In the genomic region with DNA sequence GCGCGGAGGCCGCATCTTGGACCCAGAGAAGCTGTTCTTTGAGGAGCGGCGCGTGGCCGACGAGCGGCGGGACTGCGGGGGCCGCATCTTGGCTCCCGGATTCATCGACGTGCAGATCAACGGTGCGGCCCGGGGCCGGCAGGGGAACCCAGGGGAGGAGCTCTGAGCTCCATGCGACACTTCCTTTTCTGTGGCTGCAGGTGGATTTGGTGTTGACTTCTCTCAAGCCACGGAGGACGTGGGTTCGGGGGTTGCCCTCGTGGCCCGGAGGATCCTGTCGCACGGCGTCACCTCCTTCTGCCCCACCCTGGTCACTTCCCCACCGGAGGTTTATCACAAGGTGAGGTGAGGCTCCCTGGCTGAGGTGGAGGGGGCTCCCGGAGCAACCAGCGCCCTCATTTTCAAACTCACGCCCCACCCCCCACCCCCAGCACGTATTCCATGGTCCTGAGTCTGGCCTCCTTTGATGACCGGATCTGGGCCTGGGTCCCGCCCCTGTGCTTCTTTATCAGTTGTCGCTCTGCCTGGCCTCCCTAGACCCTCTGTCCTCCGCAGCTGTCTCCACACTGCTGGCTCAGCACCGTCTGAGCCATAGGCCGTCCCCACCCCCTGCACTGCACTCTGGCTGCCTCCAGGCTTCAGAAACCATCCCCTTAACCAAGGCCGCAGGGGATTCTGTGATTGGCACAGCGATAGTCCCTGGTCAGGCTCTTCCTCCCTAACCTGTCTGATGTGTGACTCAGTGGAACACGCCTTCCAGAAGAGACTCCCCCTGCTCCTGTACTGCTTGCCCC, we compare ENCODE assay signal across 8 cellular contexts. TPM values are rescaled to one million over a fixed set of nuclear protein-coding genes. Genes with fewer than 3 reads are reported as not detected.
DNase-seq lines count a peak whose midpoint lies in the region; ATAC-seq, FAIRE-seq and TF ChIP-seq lines count a peak whose summit lies in the region.

No MANE protein-coding gene starts in this region.

- CTCF ChIA-PET in HepG2 (lab: Yijun Ruan, JAX; ENCODE audit: low intra/inter-chr PET ratio, low total read pairs) = no interaction called here

- peak overlapping the region; percentile 82 for H3K4me3 Mint-ChIP-seq in stimulated activated naive CD8-positive, alpha-beta T cell treated with anti-CD3 and anti-CD28 coated beads, Interleukin-15, Interleukin-2, amounts not matched to agents 100 ng/mL and 50 ng/mL, for 24 hours

- H3K27me3 ChIP-seq in HAP-1 (ENCODE audit: low read depth) (no peaks in the 10 kb centered on the region), HepG2 (ENCODE audit: control insufficient read depth in 1 of 2, insufficient read depth in 2 of 2, low read length in 2 of 2) (no peaks in the 10 kb centered on the region)

- no peak for TF ChIP-seq EP300 in HepG2 (IDR thresholded peaks at IDR 0.05; ENCODE audit: low read depth in 2 of 2, low read length in 2 of 2)
- TF ChIP-seq EP300 in HepG2 (CRISPR knock-in tag; IDR thresholded peaks at IDR 0.05; ENCODE audit: borderline replicate concordance) = no peak

- H3K4me2 ChIP-seq in HepG2 (ENCODE audit: low read depth, low read length) = peak overlapping the region; percentile 94

- WGBS in HepG2 (ENCODE audit: low lambda C conversion rate) = 5% methylated on average over 12 of the region's 42 CpGs

- TF ChIP-seq RAD21 in HepG2 (CRISPR knock-in tag; IDR thresholded peaks at IDR 0.05) = no peak

- H3K79me2 ChIP-seq in HepG2 (ENCODE audit: insufficient read depth, low read length) = peaks cover 60% of the 10 kb centered on the region

- ATAC-seq in HepG2 (peak; percentile 73), HG03571 (IDR thresholded peaks at IDR 0.05; ENCODE audit: unreplicated experiment) (no peak)

- POLR2A ChIA-PET in HepG2 (lab: Yijun Ruan, JAX) = interaction anchor here (1.1 to 2.2 kb wide), 6 partner anchors 10 to 82 kb away, joined by 3 to 14 read pairs (median 7); a partner anchor contains a TSS

- intact Hi-C loops in HepG2 (cut with micrococcal nuclease; ENCODE audit: unreplicated experiment) = no loop called here

- BruUV-seq in HepG2 (replicated peaks; lab: Mats Ljungman, UMichigan) = no TSS peak

- peak overlapping the region; percentile 87 for H3K27ac Mint-ChIP-seq in stimulated activated naive CD8-positive, alpha-beta T cell treated with anti-CD3 and anti-CD28 coated beads, Interleukin-15, Interleukin-2, amounts not matched to agents 100 ng/mL and 50 ng/mL, for 24 hours

- peak; percentile 58 for FAIRE-seq in HepG2 (lab: Jason Lieb, UNC)

- H3K27me3 Mint-ChIP-seq in stimulated activated naive CD8-positive, alpha-beta T cell treated with anti-CD3 and anti-CD28 coated beads, Interleukin-15, Interleukin-2, amounts not matched to agents 100 ng/mL and 50 ng/mL, for 24 hours = no peaks in the 10 kb centered on the region

- no peak overlapping the region for H2AFZ ChIP-seq in HepG2 (ENCODE audit: low read length)

- H3K36me3 ChIP-seq in HAP-1 (replicated peaks) (peaks cover 34% of the 10 kb centered on the region), HepG2 (replicated peaks in 1 of 2; ENCODE audit: control insufficient read depth in 1 of 2, insufficient read depth in 2 of 2, low read length in 2 of 2) (peaks cover 6 to 24% of the 10 kb centered on the region in 2 experiments; a peak in 4 of 5 replicates)

- H3K4me1 ChIP-seq in HAP-1 = no peaks in the 10 kb centered on the region; the same call in 1 of the 2 replicates
- peaks cover 88% of the 10 kb centered on the region for H3K4me1 ChIP-seq in HepG2 (ENCODE audit: insufficient read depth, low read length)

- peak overlapping the region; percentile 84 for H3K27ac ChIP-seq in HepG2 (ENCODE audit: extremely low read length, insufficient read depth, low read length)

- peak overlapping the region; percentile 81 for H3K9ac ChIP-seq in HepG2 (ENCODE audit: insufficient read depth, low read depth, low read length)

- H4K20me1 ChIP-seq in HepG2 (ENCODE audit: insufficient read depth, low read length) = peaks cover 37% of the 10 kb centered on the region

- H3K4me3 ChIP-seq in HAP-1 (peak overlapping the region; percentile 58), cardiac fibroblast (replicated peaks in 1 of 2; ENCODE audit: low read depth in 2 of 2, low read length in 2 of 2) (peak overlapping the region; percentile 79), HepG2 (replicated peaks in 1 of 3; ENCODE audit: insufficient read depth in 1 of 3, low read depth in 2 of 3, low read length in 3 of 3) (peak overlapping the region; percentile 77 to 85 (median 84))

- in situ Hi-C loops in HAP-1 (cut with MboI; ENCODE audit: low sequenced_read_pairs) (loop anchor here (25.0 kb wide), 1 partner anchor 534 kb away; a partner anchor contains a TSS), HepG2 (cut with HindIII; ENCODE audit: extremely low pct_ligation_motif_present, low pct_unique_long_range_greater_than_20kb) (no loop called here)

- peaks cover 30% of the 10 kb centered on the region for H3K36me3 Mint-ChIP-seq in stimulated activated naive CD8-positive, alpha-beta T cell treated with anti-CD3 and anti-CD28 coated beads, Interleukin-15, Interleukin-2, amounts not matched to agents 100 ng/mL and 50 ng/mL, for 24 hours (ENCODE audit: low read depth)

- peak; percentile 53 for DNase-seq in AG08396 (ENCODE audit: low spot score)
- no peak for DNase-seq in HAP-1 (ENCODE audit: low spot score in 2 of 2)
- peak; percentile 18 to 87 (median 72) for DNase-seq in T-helper 2 cell
- no peak for DNase-seq in cardiac fibroblast (ENCODE audit: low read depth in 2 of 2)
- DNase-seq in HepG2 (ENCODE audit: low spot score) = peak; percentile 70
- DNase-seq in NCI-H1092 (lab: John Stamatoyannopoulos, UW) = no peak

- TF ChIP-seq POLR2A in HepG2 (IDR thresholded peaks at IDR 0.05; ENCODE audit: insufficient read depth in 1 of 2, low read depth in 2 of 2, low read length in 2 of 2) = no peak

- H3K9me3 Mint-ChIP-seq in stimulated activated naive CD8-positive, alpha-beta T cell treated with anti-CD3 and anti-CD28 coated beads, Interleukin-15, Interleukin-2, amounts not matched to agents 100 ng/mL and 50 ng/mL, for 24 hours = no peaks in the 10 kb centered on the region

- TF ChIP-seq CTCF in cardiac fibroblast (IDR thresholded peaks at IDR 0.05; ENCODE audit: low read depth, low read length) = no peak
- TF ChIP-seq CTCF in HepG2 (CRISPR knock-in tag; IDR thresholded peaks at IDR 0.05) = no peak

- no peaks in the 10 kb centered on the region for H3K9me3 ChIP-seq in HAP-1
- no peaks in the 10 kb centered on the region for H3K9me3 ChIP-seq in HepG2 (ENCODE audit: low read length)

- peaks cover 43% of the 10 kb centered on the region for H3K4me1 Mint-ChIP-seq in stimulated activated naive CD8-positive, alpha-beta T cell treated with anti-CD3 and anti-CD28 coated beads, Interleukin-15, Interleukin-2, amounts not matched to agents 100 ng/mL and 50 ng/mL, for 24 hours (ENCODE audit: low read depth)

RNA-seq across cellular contexts. Expression of a gene that starts 0.8 kb away (rescaled TPM):
- 13.8 and 39.1 TPM in 2 replicates for total RNA-seq in HepG2 (2016; rRNA removed; fragmentation: Illumina TruSeq; extraction: Trizol)
- 14.4 and 16.3 TPM in 2 replicates for total RNA-seq in HepG2 (2016; cell fraction: cytosol; rRNA removed; fragmentation: Illumina TruSeq; extraction: Trizol; ENCODE audit: low read depth)
- total RNA-seq in HepG2 (2016; cell fraction: insoluble cytoplasmic fraction; rRNA removed; fragmentation: Illumina TruSeq; extraction: Trizol) = 15.5 and 37.7 TPM in 2 replicates
- total RNA-seq in HepG2 (2016; cell fraction: membrane; rRNA removed; fragmentation: Illumina TruSeq; extraction: Trizol) = 11.4 and 12.8 TPM in 2 replicates
- 56.5 and 57.9 TPM in 2 replicates for total RNA-seq in HepG2 (2016; cell fraction: nucleus; rRNA removed; fragmentation: Illumina TruSeq; extraction: Trizol)
- 33.5 and 51.3 TPM in 2 replicates for polyA plus RNA-seq in HepG2 (2011; rRNA removed)
- 12.9 and 24.3 TPM in 2 replicates for polyA plus RNA-seq in HepG2 (2011; cell fraction: cytosol; rRNA removed)
- polyA plus RNA-seq in HepG2 (2011; cell fraction: nucleus; rRNA removed) = 624 and 803 TPM in 2 replicates
- polyA plus RNA-seq in HepG2 (2012) = 30.1 and 34.2 TPM in 2 replicates
- polyA plus RNA-seq in HepG2 (2016; cell fraction: cytosol; fragmentation: Illumina TruSeq; extraction: Trizol; ENCODE audit: low read depth) = 5.3 and 8.4 TPM in 2 replicates
- 11.9 and 12.8 TPM in 2 replicates for polyA plus RNA-seq in HepG2 (2016; cell fraction: insoluble cytoplasmic fraction; fragmentation: Illumina TruSeq; extraction: Trizol; ENCODE audit: low read depth)
- polyA plus RNA-seq in HepG2 (2016; cell fraction: membrane; fragmentation: Illumina TruSeq; extraction: Trizol; ENCODE audit: low read depth) = 7.2 and 9.8 TPM in 2 replicates
- polyA plus RNA-seq in HepG2 (2016; cell fraction: nucleus; fragmentation: Illumina TruSeq; extraction: Trizol; ENCODE audit: insufficient read depth, low read depth) = 125 and 129 TPM in 2 replicates
- 20.8 and 63.2 TPM in 2 replicates for polyA minus RNA-seq in HepG2 (2011; rRNA and poly(A)+ RNA removed; ENCODE audit: low replicate concordance)
- polyA minus RNA-seq in HepG2 (2011; cell fraction: cytosol; rRNA and poly(A)+ RNA removed) = 11.8 and 13.7 TPM in 2 replicates
- 81.2 and 102 TPM in 2 replicates for polyA minus RNA-seq in HepG2 (2011; cell fraction: nucleus; rRNA and poly(A)+ RNA removed)

RNA-seq across cellular contexts. Expression of a gene that starts 7.2 kb away (rescaled TPM):
- total RNA-seq in HepG2 (2016; rRNA removed; fragmentation: Illumina TruSeq; extraction: Trizol) = 7.2 and 10.4 TPM in 2 replicates
- total RNA-seq in HepG2 (2016; cell fraction: cytosol; rRNA removed; fragmentation: Illumina TruSeq; extraction: Trizol; ENCODE audit: low read depth) = 7.6 and 9.4 TPM in 2 replicates
- total RNA-seq in HepG2 (2016; cell fraction: insoluble cytoplasmic fraction; rRNA removed; fragmentation: Illumina TruSeq; extraction: Trizol) = 5.7 and 10.1 TPM in 2 replicates
- 11.1 and 14.0 TPM in 2 replicates for total RNA-seq in HepG2 (2016; cell fraction: membrane; rRNA removed; fragmentation: Illumina TruSeq; extraction: Trizol)
- total RNA-seq in HepG2 (2016; cell fraction: nucleus; rRNA removed; fragmentation: Illumina TruSeq; extraction: Trizol) = 13.6 and 17.3 TPM in 2 replicates
- polyA plus RNA-seq in HepG2 (2011; rRNA removed) = 20.1 and 21.1 TPM in 2 replicates
- 29.7 and 32.0 TPM in 2 replicates for polyA plus RNA-seq in HepG2 (2011; cell fraction: cytosol; rRNA removed)
- polyA plus RNA-seq in HepG2 (2011; cell fraction: nucleus; rRNA removed) = 42.5 and 51.4 TPM in 2 replicates
- 133 and 154 TPM in 2 replicates for polyA plus RNA-seq in HepG2 (2012)
- 106 and 119 TPM in 2 replicates for polyA plus RNA-seq in HepG2 (2016; cell fraction: cytosol; fragmentation: Illumina TruSeq; extraction: Trizol; ENCODE audit: low read depth)
- 50.3 and 60.7 TPM in 2 replicates for polyA plus RNA-seq in HepG2 (2016; cell fraction: insoluble cytoplasmic fraction; fragmentation: Illumina TruSeq; extraction: Trizol; ENCODE audit: low read depth)
- 97.9 and 104 TPM in 2 replicates for polyA plus RNA-seq in HepG2 (2016; cell fraction: membrane; fragmentation: Illumina TruSeq; extraction: Trizol; ENCODE audit: low read depth)
- 168 and 190 TPM in 2 replicates for polyA plus RNA-seq in HepG2 (2016; cell fraction: nucleus; fragmentation: Illumina TruSeq; extraction: Trizol; ENCODE audit: insufficient read depth, low read depth)
- polyA minus RNA-seq in HepG2 (2011; rRNA and poly(A)+ RNA removed; ENCODE audit: low replicate concordance) = 20.0 and 29.5 TPM in 2 replicates
- polyA minus RNA-seq in HepG2 (2011; cell fraction: cytosol; rRNA and poly(A)+ RNA removed) = 52.8 and 62.5 TPM in 2 replicates
- 10.4 and 11.5 TPM in 2 replicates for polyA minus RNA-seq in HepG2 (2011; cell fraction: nucleus; rRNA and poly(A)+ RNA removed)

RNA-seq across cellular contexts. Expression of a gene that starts 10.2 kb away (rescaled TPM):
- total RNA-seq in HepG2 (2016; rRNA removed; fragmentation: Illumina TruSeq; extraction: Trizol) = not detected in 2 replicates
- not detected in 2 replicates for total RNA-seq in HepG2 (2016; cell fraction: cytosol; rRNA removed; fragmentation: Illumina TruSeq; extraction: Trizol; ENCODE audit: low read depth)
- not detected in 2 replicates for total RNA-seq in HepG2 (2016; cell fraction: insoluble cytoplasmic fraction; rRNA removed; fragmentation: Illumina TruSeq; extraction: Trizol)
- not detected in 2 replicates for total RNA-seq in HepG2 (2016; cell fraction: membrane; rRNA removed; fragmentation: Illumina TruSeq; extraction: Trizol)
- not detected in 2 replicates for total RNA-seq in HepG2 (2016; cell fraction: nucleus; rRNA removed; fragmentation: Illumina TruSeq; extraction: Trizol)
- 0.04 TPM in 1 of 2 replicates, not detected in the other for polyA plus RNA-seq in HepG2 (2011; rRNA removed)
- not detected in 2 replicates for polyA plus RNA-seq in HepG2 (2011; cell fraction: cytosol; rRNA removed)
- 0.16 TPM in 1 of 2 replicates, not detected in the other for polyA plus RNA-seq in HepG2 (2011; cell fraction: nucleus; rRNA removed)
- not detected in 2 replicates for polyA plus RNA-seq in HepG2 (2012)
- not detected in 2 replicates for polyA plus RNA-seq in HepG2 (2016; cell fraction: cytosol; fragmentation: Illumina TruSeq; extraction: Trizol; ENCODE audit: low read depth)
- not detected in 2 replicates for polyA plus RNA-seq in HepG2 (2016; cell fraction: insoluble cytoplasmic fraction; fragmentation: Illumina TruSeq; extraction: Trizol; ENCODE audit: low read depth)
- not detected in 2 replicates for polyA plus RNA-seq in HepG2 (2016; cell fraction: membrane; fragmentation: Illumina TruSeq; extraction: Trizol; ENCODE audit: low read depth)
- polyA plus RNA-seq in HepG2 (2016; cell fraction: nucleus; fragmentation: Illumina TruSeq; extraction: Trizol; ENCODE audit: insufficient read depth, low read depth) = not detected in 2 replicates
- polyA minus RNA-seq in HepG2 (2011; rRNA and poly(A)+ RNA removed; ENCODE audit: low replicate concordance) = 0.10 and 0.16 TPM in 2 replicates
- not detected in 2 replicates for polyA minus RNA-seq in HepG2 (2011; cell fraction: cytosol; rRNA and poly(A)+ RNA removed)
- polyA minus RNA-seq in HepG2 (2011; cell fraction: nucleus; rRNA and poly(A)+ RNA removed) = 0.37 and 0.52 TPM in 2 replicates

RNA-seq across cellular contexts. Expression of a gene that starts 16.8 kb away (rescaled TPM):
- total RNA-seq in HepG2 (2016; rRNA removed; fragmentation: Illumina TruSeq; extraction: Trizol) = 59.6 and 72.9 TPM in 2 replicates
- 53.8 and 58.1 TPM in 2 replicates for total RNA-seq in HepG2 (2016; cell fraction: cytosol; rRNA removed; fragmentation: Illumina TruSeq; extraction: Trizol; ENCODE audit: low read depth)
- total RNA-seq in HepG2 (2016; cell fraction: insoluble cytoplasmic fraction; rRNA removed; fragmentation: Illumina TruSeq; extraction: Trizol) = 57.5 and 62.0 TPM in 2 replicates
- 43.6 and 57.5 TPM in 2 replicates for total RNA-seq in HepG2 (2016; cell fraction: membrane; rRNA removed; fragmentation: Illumina TruSeq; extraction: Trizol)
- 40.5 and 51.1 TPM in 2 replicates for total RNA-seq in HepG2 (2016; cell fraction: nucleus; rRNA removed; fragmentation: Illumina TruSeq; extraction: Trizol)
- 129 TPM in 2 replicates for polyA plus RNA-seq in HepG2 (2011; rRNA removed)
- polyA plus RNA-seq in HepG2 (2011; cell fraction: cytosol; rRNA removed) = 93.3 and 120 TPM in 2 replicates
- 125 and 138 TPM in 2 replicates for polyA plus RNA-seq in HepG2 (2011; cell fraction: nucleus; rRNA removed)
- 68.8 and 96.6 TPM in 2 replicates for polyA plus RNA-seq in HepG2 (2012)
- polyA plus RNA-seq in HepG2 (2016; cell fraction: cytosol; fragmentation: Illumina TruSeq; extraction: Trizol; ENCODE audit: low read depth) = 21.1 and 27.5 TPM in 2 replicates
- polyA plus RNA-seq in HepG2 (2016; cell fraction: insoluble cytoplasmic fraction; fragmentation: Illumina TruSeq; extraction: Trizol; ENCODE audit: low read depth) = 55.5 and 59.6 TPM in 2 replicates
- 31.1 and 35.0 TPM in 2 replicates for polyA plus RNA-seq in HepG2 (2016; cell fraction: membrane; fragmentation: Illumina TruSeq; extraction: Trizol; ENCODE audit: low read depth)
- 66.4 and 80.4 TPM in 2 replicates for polyA plus RNA-seq in HepG2 (2016; cell fraction: nucleus; fragmentation: Illumina TruSeq; extraction: Trizol; ENCODE audit: insufficient read depth, low read depth)
- polyA minus RNA-seq in HepG2 (2011; rRNA and poly(A)+ RNA removed; ENCODE audit: low replicate concordance) = 39.6 and 230 TPM in 2 replicates
- 117 and 142 TPM in 2 replicates for polyA minus RNA-seq in HepG2 (2011; cell fraction: cytosol; rRNA and poly(A)+ RNA removed)
- polyA minus RNA-seq in HepG2 (2011; cell fraction: nucleus; rRNA and poly(A)+ RNA removed) = 118 and 140 TPM in 2 replicates

RNA-seq across cellular contexts. Expression of a gene that starts 46.1 kb away (rescaled TPM):
- total RNA-seq in HepG2 (2016; rRNA removed; fragmentation: Illumina TruSeq; extraction: Trizol) = 13.7 and 17.6 TPM in 2 replicates
- 1.3 and 1.4 TPM in 2 replicates for total RNA-seq in HepG2 (2016; cell fraction: cytosol; rRNA removed; fragmentation: Illumina TruSeq; extraction: Trizol; ENCODE audit: low read depth)
- total RNA-seq in HepG2 (2016; cell fraction: insoluble cytoplasmic fraction; rRNA removed; fragmentation: Illumina TruSeq; extraction: Trizol) = 12.6 and 15.8 TPM in 2 replicates
- 4.8 and 5.7 TPM in 2 replicates for total RNA-seq in HepG2 (2016; cell fraction: membrane; rRNA removed; fragmentation: Illumina TruSeq; extraction: Trizol)
- total RNA-seq in HepG2 (2016; cell fraction: nucleus; rRNA removed; fragmentation: Illumina TruSeq; extraction: Trizol) = 12.6 and 14.4 TPM in 2 replicates
- polyA plus RNA-seq in HepG2 (2011; rRNA removed) = 7.7 and 8.4 TPM in 2 replicates
- polyA plus RNA-seq in HepG2 (2011; cell fraction: cytosol; rRNA removed) = 3.7 and 4.9 TPM in 2 replicates
- polyA plus RNA-seq in HepG2 (2011; cell fraction: nucleus; rRNA removed) = 29.9 and 35.0 TPM in 2 replicates
- 5.7 TPM in 2 replicates for polyA plus RNA-seq in HepG2 (2012)
- polyA plus RNA-seq in HepG2 (2016; cell fraction: cytosol; fragmentation: Illumina TruSeq; extraction: Trizol; ENCODE audit: low read depth) = 1.0 and 1.2 TPM in 2 replicates
- 8.4 and 11.8 TPM in 2 replicates for polyA plus RNA-seq in HepG2 (2016; cell fraction: insoluble cytoplasmic fraction; fragmentation: Illumina TruSeq; extraction: Trizol; ENCODE audit: low read depth)
- polyA plus RNA-seq in HepG2 (2016; cell fraction: membrane; fragmentation: Illumina TruSeq; extraction: Trizol; ENCODE audit: low read depth) = 2.4 and 3.2 TPM in 2 replicates
- 22.4 and 24.8 TPM in 2 replicates for polyA plus RNA-seq in HepG2 (2016; cell fraction: nucleus; fragmentation: Illumina TruSeq; extraction: Trizol; ENCODE audit: insufficient read depth, low read depth)
- polyA minus RNA-seq in HepG2 (2011; rRNA and poly(A)+ RNA removed; ENCODE audit: low replicate concordance) = 11.0 and 28.2 TPM in 2 replicates
- polyA minus RNA-seq in HepG2 (2011; cell fraction: cytosol; rRNA and poly(A)+ RNA removed) = 9.1 and 10.4 TPM in 2 replicates
- 10.0 and 13.8 TPM in 2 replicates for polyA minus RNA-seq in HepG2 (2011; cell fraction: nucleus; rRNA and poly(A)+ RNA removed)

Comparison
In these comparisons a context has a peak if more than half of its experiments do, and no peak if none do; other contexts are left out.
1. DNase-seq: peak in AG08396 (single experiment), T-helper 2 cell (5 of 5) and HepG2 (single experiment); none in HAP-1 (0 of 2), cardiac fibroblast (0 of 2) and NCI-H1092 (single experiment).
2. Peak in every context shown above with its lines, with median percentiles within 50 percentile points of each other: H3K4me3 ChIP-seq.